Comparison of ENCODE assay signal across 25 cellular contexts in the genomic region with DNA sequence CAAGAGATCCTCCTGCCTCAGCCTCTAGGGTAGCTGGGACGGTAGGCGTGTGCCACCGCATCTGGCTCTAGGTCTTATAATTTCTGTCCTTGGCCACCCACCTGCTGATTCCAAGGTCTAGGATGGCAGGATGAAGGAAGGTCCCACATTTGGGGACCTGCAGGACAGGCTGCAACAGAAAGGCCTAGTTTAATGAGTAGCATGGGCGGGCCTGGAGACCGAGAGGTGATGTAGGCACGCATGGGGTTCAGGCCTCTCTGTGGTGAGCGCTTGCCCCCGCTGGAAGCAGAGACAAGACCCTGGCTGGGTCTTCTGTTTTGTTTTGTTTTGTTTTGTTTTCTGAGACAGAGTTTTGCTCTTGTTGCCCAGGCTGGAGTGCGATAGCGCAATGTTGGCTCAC. TPM values are rescaled to one million over a fixed set of nuclear protein-coding genes. Genes with fewer than 3 reads are reported as not detected.
"Had no signal": no experiment of that assay in that cellular context is flagged by ENCODE, and none has a peak within 500 bp of the region (broad histone marks: within the 10 kb centered on the region; RNA-seq: fewer than 3 reads in every experiment).

No MANE protein-coding gene starts in this region.

- DNase-seq: activated CD4-positive, alpha-beta memory T cell treated with anti-CD3 and anti-CD28 coated beads for 36 hours; activated CD4-positive, alpha-beta T cell treated with anti-CD3 and anti-CD28 coated beads for 1 hour; activated CD8-positive, alpha-beta memory T cell treated with anti-CD3 and anti-CD28 coated beads, Interleukin-2, amount 10 ng/mL, durations not matched to agents 7 days and 5 days; activated effector memory CD4-positive, alpha-beta T cell treated with anti-CD3 and anti-CD28 coated beads, Interleukin-2, amount 50 U/mL, for 16 hours; activated T-cell treated with anti-CD3 and anti-CD28 coated beads, Interleukin-2, amount 50 U/mL, for 1 hour; amygdala; effector CD4-positive, alpha-beta T cell; esophagus squamous epithelium; hippocampal formation; left lung; mesendoderm; nephron progenitor cell; occipital lobe; sigmoid colon; spleen; SW 1271 had no signal

- H3K9me3 Mint-ChIP-seq: activated CD4-positive, alpha-beta memory T cell treated with anti-CD3 and anti-CD28 coated beads for 36 hours; central memory CD8-positive, alpha-beta T cell; nephron progenitor cell had no signal

- H3K36me3 ChIP-seq: esophagus squamous epithelium, left lung, sigmoid colon, spleen, thoracic aorta had no signal

- ATAC-seq: activated CD8-positive, alpha-beta memory T cell treated with anti-CD3 and anti-CD28 coated beads, Interleukin-2, amount 10 ng/mL, durations not matched to agents 7 days and 5 days had no signal

- H3K4me3 Mint-ChIP-seq: activated CD4-positive, alpha-beta memory T cell treated with anti-CD3 and anti-CD28 coated beads for 36 hours; activated CD8-positive, alpha-beta memory T cell treated with anti-CD3 and anti-CD28 coated beads, Interleukin-2, amount 10 ng/mL, durations not matched to agents 7 days and 5 days; activated naive CD8-positive, alpha-beta T cell; brain; central memory CD8-positive, alpha-beta T cell; nephron progenitor cell had no signal

- H3K27ac ChIP-seq: coronary artery, esophagus squamous epithelium, sigmoid colon, thoracic aorta had no signal

- H3K4me1 Mint-ChIP-seq: central memory CD8-positive, alpha-beta T cell had no signal

- H3K4me3 ChIP-seq: coronary artery, esophagus squamous epithelium, left lung, sigmoid colon, spleen, thoracic aorta had no signal

- H3K36me3 Mint-ChIP-seq: activated CD4-positive, alpha-beta memory T cell treated with anti-CD3 and anti-CD28 coated beads for 36 hours; activated CD8-positive, alpha-beta memory T cell treated with anti-CD3 and anti-CD28 coated beads, Interleukin-2, amount 10 ng/mL, durations not matched to agents 7 days and 5 days; activated naive CD8-positive, alpha-beta T cell; brain had no signal

- H3K9me3 ChIP-seq: esophagus squamous epithelium, left lung, sigmoid colon, spleen, thoracic aorta had no signal

- H3K27me3 Mint-ChIP-seq: activated CD4-positive, alpha-beta memory T cell treated with anti-CD3 and anti-CD28 coated beads for 36 hours; activated CD8-positive, alpha-beta memory T cell treated with anti-CD3 and anti-CD28 coated beads, Interleukin-2, amount 10 ng/mL, durations not matched to agents 7 days and 5 days; activated naive CD8-positive, alpha-beta T cell; brain had no signal

- H3K27ac Mint-ChIP-seq: activated CD8-positive, alpha-beta memory T cell treated with anti-CD3 and anti-CD28 coated beads, Interleukin-2, amount 10 ng/mL, durations not matched to agents 7 days and 5 days had no signal

- H3K27me3 ChIP-seq: left lung had no signal

RNA-seq across cellular contexts. Expression of gene TMEM235, which starts 33.7 kb away (rescaled TPM):
- total RNA-seq: activated CD4-positive, alpha-beta memory T cell treated with anti-CD3 and anti-CD28 coated beads for 36 hours; activated CD8-positive, alpha-beta memory T cell treated with anti-CD3 and anti-CD28 coated beads, Interleukin-2, amount 10 ng/mL, durations not matched to agents 7 days and 5 days; fibroblast of villous mesenchyme; glomerular endothelial cell; left lung; occipital lobe; pulmonary artery endothelial cell; sigmoid colon; spleen; thoracic aorta had no signal
- polyA plus RNA-seq: keratinocyte, spleen had no signal
